ENCODE assay signal across 2 cellular contexts in the genomic region with DNA sequence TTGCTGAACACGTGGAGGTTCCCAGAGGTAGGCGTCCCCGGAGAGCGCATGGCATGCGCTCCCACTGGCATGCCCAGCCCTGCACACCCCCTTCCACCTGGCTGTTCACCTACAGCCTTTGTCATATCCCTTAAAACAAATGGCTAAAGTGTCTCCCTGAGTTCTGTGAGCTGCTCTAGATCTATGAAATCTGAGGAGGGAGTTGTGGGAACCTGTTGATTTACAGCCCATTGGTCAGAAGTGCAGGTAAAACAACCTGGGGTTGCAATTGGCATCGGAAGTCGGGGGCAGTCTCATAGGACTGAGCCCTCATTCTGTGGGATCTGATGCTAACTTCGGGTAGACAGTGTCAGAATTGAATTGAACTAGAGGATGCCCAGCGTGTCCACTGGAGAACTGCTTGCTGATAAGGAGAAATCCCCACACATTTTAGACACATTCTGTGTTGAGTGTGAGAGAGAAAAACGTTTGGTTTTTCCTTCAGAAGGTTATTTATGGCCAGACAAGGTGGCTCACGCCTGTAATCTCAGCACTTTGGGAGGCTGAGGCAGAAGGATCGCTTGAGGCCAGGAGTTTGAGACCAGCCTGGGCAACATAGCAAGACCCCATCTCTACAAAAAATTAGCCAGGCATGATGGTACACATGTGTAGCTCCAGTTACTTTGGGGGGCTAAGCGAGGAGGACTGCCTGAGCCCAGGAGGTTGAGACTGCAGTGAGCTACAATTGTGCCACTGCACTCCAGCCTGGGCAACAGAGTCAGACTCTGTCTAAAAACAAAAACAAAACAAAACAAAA.
TF ChIP-seq lines count a peak whose summit lies in the region.

No MANE protein-coding gene starts in this region.

TF ChIP-seq in HepG2, 621 proteins besides CTCF, POLR2A, EP300 and RAD21:
- peak; percentile 70 for TF ChIP-seq ZNF121 (CRISPR knock-in tag; IDR thresholded peaks at IDR 0.05)
- TF ChIP-seq, protein P1, sequence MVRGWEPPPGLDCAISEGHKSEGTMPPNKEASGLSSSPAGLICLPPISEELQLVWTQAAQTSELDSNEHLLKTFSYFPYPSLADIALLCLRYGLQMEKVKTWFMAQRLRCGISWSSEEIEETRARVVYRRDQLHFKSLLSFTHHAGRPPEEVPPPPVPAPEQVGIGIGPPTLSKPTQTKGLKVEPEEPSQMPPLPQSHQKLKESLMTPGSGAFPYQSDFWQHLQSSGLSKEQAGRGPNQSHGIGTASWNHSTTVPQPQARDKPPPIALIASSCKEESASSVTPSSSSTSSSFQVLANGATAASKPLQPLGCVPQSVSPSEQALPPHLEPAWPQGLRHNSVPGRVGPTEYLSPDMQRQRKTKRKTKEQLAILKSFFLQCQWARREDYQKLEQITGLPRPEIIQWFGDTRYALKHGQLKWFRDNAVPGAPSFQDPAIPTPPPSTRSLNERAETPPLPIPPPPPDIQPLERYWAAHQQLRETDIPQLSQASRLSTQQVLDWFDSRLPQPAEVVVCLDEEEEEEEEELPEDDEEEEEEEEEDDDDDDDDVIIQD (CRISPR knock-in tag; IDR thresholded peaks at IDR 0.05; ENCODE audit: low read depth) = no peak
- no peak for TF ChIP-seq ZNF761 (CRISPR knock-in tag; conservative IDR thresholded peaks at IDR 0.05)

TF ChIP-seq in K562, 482 proteins besides CTCF, POLR2A, EP300 and RAD21:
- TF ChIP-seq YY1 (IDR thresholded peaks at IDR 0.05; ENCODE audit: borderline replicate concordance in 1 of 3, control insufficient read depth in 1 of 3, extremely low read depth in 1 of 3, insufficient read depth in 3 of 3, insufficient read length in 1 of 3, insufficient replicate concordance in 2 of 3, low read depth in 1 of 3, low read length in 2 of 3) (no peak), ZNF121 (CRISPR knock-in tag; conservative IDR thresholded peaks at IDR 0.05) (peak; percentile 92), NR2F6 (CRISPR knock-in tag; IDR thresholded peaks at IDR 0.05) (no peak), CAMTA2 (CRISPR knock-in tag; conservative IDR thresholded peaks at IDR 0.05) (no peak), PYGO2 (tag; IDR thresholded peaks at IDR 0.05) (no peak)
- TF ChIP-seq, protein P2, sequence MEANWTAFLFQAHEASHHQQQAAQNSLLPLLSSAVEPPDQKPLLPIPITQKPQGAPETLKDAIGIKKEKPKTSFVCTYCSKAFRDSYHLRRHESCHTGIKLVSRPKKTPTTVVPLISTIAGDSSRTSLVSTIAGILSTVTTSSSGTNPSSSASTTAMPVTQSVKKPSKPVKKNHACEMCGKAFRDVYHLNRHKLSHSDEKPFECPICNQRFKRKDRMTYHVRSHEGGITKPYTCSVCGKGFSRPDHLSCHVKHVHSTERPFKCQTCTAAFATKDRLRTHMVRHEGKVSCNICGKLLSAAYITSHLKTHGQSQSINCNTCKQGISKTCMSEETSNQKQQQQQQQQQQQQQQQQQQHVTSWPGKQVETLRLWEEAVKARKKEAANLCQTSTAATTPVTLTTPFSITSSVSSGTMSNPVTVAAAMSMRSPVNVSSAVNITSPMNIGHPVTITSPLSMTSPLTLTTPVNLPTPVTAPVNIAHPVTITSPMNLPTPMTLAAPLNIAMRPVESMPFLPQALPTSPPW (CRISPR knock-in tag; IDR thresholded peaks at IDR 0.05) = no peak
- TF ChIP-seq, protein P3, sequence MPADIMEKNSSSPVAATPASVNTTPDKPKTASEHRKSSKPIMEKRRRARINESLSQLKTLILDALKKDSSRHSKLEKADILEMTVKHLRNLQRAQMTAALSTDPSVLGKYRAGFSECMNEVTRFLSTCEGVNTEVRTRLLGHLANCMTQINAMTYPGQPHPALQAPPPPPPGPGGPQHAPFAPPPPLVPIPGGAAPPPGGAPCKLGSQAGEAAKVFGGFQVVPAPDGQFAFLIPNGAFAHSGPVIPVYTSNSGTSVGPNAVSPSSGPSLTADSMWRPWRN (IDR thresholded peaks at IDR 0.05; ENCODE audit: low read depth) = no peak
